In genomic region chr3:122793568-122794416, GRCh38 we compare ENCODE assay signal across 8 cellular contexts. TPM values are rescaled to one million over a fixed set of nuclear protein-coding genes. Genes with fewer than 3 reads are reported as not detected.
DNase-seq lines count a peak whose midpoint lies in the region; ATAC-seq and TF ChIP-seq lines count a peak whose summit lies in the region.

TSS of gene HSPBAP1 (minus strand) at chr3:122793831. CDS start at chr3:122793680, 151 bp downstream.

- H3K4me2 ChIP-seq in OCI-LY3 (ENCODE audit: low read length), result peak within 1 kb of the TSS; percentile 100

- H3K79me2 ChIP-seq in OCI-LY3 (ENCODE audit: low read length), result peaks cover 31% of the 10 kb centered on the region

- H3K4me3 Mint-ChIP-seq in activated naive CD8-positive, alpha-beta T cell, result no peak within 1 kb of the TSS

- CTCF ChIA-PET in HEK293T (lab: Yijun Ruan, JAX), result interaction anchor here (0.5 to 0.9 kb wide), 2 partner anchors 38 to 877 kb away, joined by 3 to 4 read pairs; no protein-coding TSS in a partner anchor

- H3K9me3 Mint-ChIP-seq in activated naive CD8-positive, alpha-beta T cell (ENCODE audit: low read depth), result no peaks in the 10 kb centered on the region

- peak; percentile 48 to 55 for TF ChIP-seq POLR2A in uterus (IDR thresholded peaks at IDR 0.05)

- POLR2A ChIA-PET in HEK293T (lab: Yijun Ruan, JAX), result interaction anchor here (0.6 to 1.3 kb wide), 11 partner anchors 9 to 1304 kb away, joined by 3 to 8 read pairs (median 3); no protein-coding TSS in a partner anchor

- H4K20me1 ChIP-seq in OCI-LY3 (ENCODE audit: insufficient read depth, low read length), result no peaks in the 10 kb centered on the region

- peak within 1 kb of the TSS; percentile 98 for H2AFZ ChIP-seq in OCI-LY3 (ENCODE audit: low read depth, low read length)

- H3K4me1 ChIP-seq in OCI-LY3 (ENCODE audit: low read length), result peaks cover 14% of the 10 kb centered on the region
- peaks cover 25% of the 10 kb centered on the region for H3K4me1 ChIP-seq in psoas muscle
- H3K4me1 ChIP-seq in uterus, result no peaks in the 10 kb centered on the region

- H3K27me3 ChIP-seq in OCI-LY3 (ENCODE audit: low read depth, low read length) (no peaks in the 10 kb centered on the region), psoas muscle (ENCODE audit: insufficient read depth in 3 of 3, low read length in 2 of 3) (no peaks in the 10 kb centered on the region), uterus (no peaks in the 10 kb centered on the region)

- DNase-seq in G401 (ENCODE audit: low spot score), result peak; percentile 88
- peak; percentile 88 for DNase-seq in HEK293T (ENCODE audit: extremely low spot score)
- peak; percentile 96 for DNase-seq in cardiac septum (ENCODE audit: low spot score)
- DNase-seq in psoas muscle, result peak; percentile 95 to 97
- peak; percentile 88 to 94 for DNase-seq in uterus
- DNase-seq in NCI-H2029 treated with DMSO at 0.1 percent for 48 hours (lab: John Stamatoyannopoulos, UW), result no peak

- peaks cover 3% of the 10 kb centered on the region for H3K36me3 Mint-ChIP-seq in activated naive CD8-positive, alpha-beta T cell

- intact Hi-C loops in cardiac septum (cut with DNase I), result loop anchor here (10.0 kb wide), 1 partner anchor 229 kb away; the partner anchor contains the start of genes DTX3L and PARP9
- intact Hi-C loops in psoas muscle (cut with DNase I), result loop anchor here in 1 of 2 donors (5.0 kb wide), 1 partner anchor 36 kb away; no protein-coding TSS in a partner anchor
- intact Hi-C loops in uterus (cut with DNase I; ENCODE audit: low total_unique reads), result no loop called here

- peaks cover 40% of the 10 kb centered on the region for H3K4me1 Mint-ChIP-seq in activated naive CD8-positive, alpha-beta T cell (ENCODE audit: low read depth)

- ATAC-seq in psoas muscle, result peak; percentile 77 to 85 (median 82)

- TF ChIP-seq CTCF in OCI-LY3 (IDR thresholded peaks at IDR 0.05; ENCODE audit: low read depth, low read length) (no peak), psoas muscle (IDR thresholded peaks at IDR 0.05) (no peak), uterus (IDR thresholded peaks at IDR 0.05) (no peak)

- H3K9me3 ChIP-seq in OCI-LY3 (ENCODE audit: insufficient read depth, low read length) (no peaks in the 10 kb centered on the region), psoas muscle (no peaks in the 10 kb centered on the region), uterus (no peaks in the 10 kb centered on the region)

- H3K36me3 ChIP-seq in OCI-LY3 (replicated peaks; ENCODE audit: low read depth, low read length) (no peaks in the 10 kb centered on the region), psoas muscle (ENCODE audit: insufficient read depth in 1 of 2, low read depth in 1 of 2) (no peaks in the 10 kb centered on the region), uterus (no peaks in the 10 kb centered on the region)

- 0% methylated on average over 46 of the region's 46 CpGs for WGBS in psoas muscle, 3 donors

- no peaks in the 10 kb centered on the region for H3K27me3 Mint-ChIP-seq in activated naive CD8-positive, alpha-beta T cell

- in situ Hi-C loops in G401 (cut with HindIII; ENCODE audit: low sequenced_read_pairs), result no loop called here

- peak within 1 kb of the TSS; percentile 85 for H3K4me3 ChIP-seq in OCI-LY3 (ENCODE audit: low read length)
- H3K4me3 ChIP-seq in psoas muscle, result peak within 1 kb of the TSS; percentile 93
- H3K4me3 ChIP-seq in uterus, result peak within 1 kb of the TSS; percentile 75 to 86

- H3K27ac Mint-ChIP-seq in activated naive CD8-positive, alpha-beta T cell, result peak within 1 kb of the TSS; percentile 91

- H3K9ac ChIP-seq in OCI-LY3 (ENCODE audit: low read length), result peak within 1 kb of the TSS; percentile 80

- H3K27ac ChIP-seq in OCI-LY3 (ENCODE audit: low read length) (peak within 1 kb of the TSS; percentile 69), psoas muscle (peak within 1 kb of the TSS; percentile 99), uterus (peak within 1 kb of the TSS; percentile 97 to 98)

TF ChIP-seq in HEK293T, 16 proteins besides CTCF, POLR2A, EP300 and RAD21:
- TF ChIP-seq FOXM1 (IDR thresholded peaks at IDR 0.05; ENCODE audit: borderline replicate concordance) (no peak), NFRKB (IDR thresholded peaks at IDR 0.05) (no peak), ARNT (IDR thresholded peaks at IDR 0.05) (no peak), SUZ12 (IDR thresholded peaks at IDR 0.05) (no peak), FOXK2 (IDR thresholded peaks at IDR 0.05) (peak; percentile 77), L3MBTL2 (conservative IDR thresholded peaks at IDR 0.05) (peak; percentile 99), ELF4 (IDR thresholded peaks at IDR 0.05) (peak; percentile 36; the same call in 1 of the 2 replicates), PKNOX1 (IDR thresholded peaks at IDR 0.05) (no peak), SP1 (IDR thresholded peaks at IDR 0.05) (no peak), HDGF (IDR thresholded peaks at IDR 0.05; ENCODE audit: borderline replicate concordance) (no peak), CTBP1 (IDR thresholded peaks at IDR 0.05; ENCODE audit: borderline replicate concordance) (no peak)
TF ChIP-seq in HEK293T: peak in this region for 3.

RNA-seq across cellular contexts. Expression of gene HSPBAP1, which starts in this region (rescaled TPM):
- total RNA-seq in G401 (2014; rRNA removed; shearing (Covaris generic)), result 5.7 and 12.3 TPM in 2 replicates
- total RNA-seq in cardiac septum (4.3 TPM), psoas muscle (10 to 100 TPM in 3 of 4 donors, 1 to 10 TPM in 1; 4.8 to 18.2 (median 16.2) TPM), uterus (10 to 100 TPM in 2 of 4 donors, 1 to 10 TPM in 2; 3.1 to 25.9 (median 11.7) TPM)
- polyA plus RNA-seq in psoas muscle, result 10 to 100 TPM in 2 of 3 donors, 1 to 10 TPM in 1; 6.1 to 24.7 (median 18.9) TPM
